ENCODE assay signal across 25 cellular contexts in the genomic region with DNA sequence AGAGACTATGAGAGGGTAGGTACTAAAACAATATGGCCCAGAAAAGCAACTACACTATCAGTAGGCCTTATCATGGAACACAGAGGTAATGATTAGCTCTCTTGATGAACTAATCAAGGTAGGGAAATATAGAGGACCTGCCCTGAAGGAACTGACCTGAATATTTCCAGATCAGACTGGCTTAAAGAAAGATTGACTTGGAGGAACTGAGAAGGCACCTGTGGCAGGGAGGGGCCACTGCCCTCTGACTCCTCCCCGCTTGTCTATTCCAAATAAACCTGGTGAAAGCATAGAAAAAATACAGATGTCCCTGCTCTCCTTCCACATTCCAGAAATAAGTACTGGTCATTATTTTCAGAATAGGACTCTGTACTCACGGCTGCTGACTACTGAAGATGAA. TPM values are rescaled to one million over a fixed set of nuclear protein-coding genes. Genes with fewer than 3 reads are reported as not detected.
"Had no signal": no experiment of that assay in that cellular context is flagged by ENCODE, and none has a peak within 500 bp of the region (broad histone marks: within the 10 kb centered on the region; RNA-seq: fewer than 3 reads in every experiment).

No MANE protein-coding gene starts in this region.

- H3K27me3 ChIP-seq: ascending aorta, cardiac muscle cell, esophagus muscularis mucosa, foreskin keratinocyte, suprapubic skin, tibial nerve had no signal

- ATAC-seq: activated CD4-positive, CD25-positive, alpha-beta regulatory T cell treated with anti-CD3 and anti-CD28 coated beads, Interleukin-2, amount 50 U/mL, for 24 hours; foreskin keratinocyte; heart left ventricle; natural killer cell treated with Interleukin-12 subunit alpha and Interleukin-12 subunit beta and Interleukin-15 and Interleukin-18, amount 100 ng/mL, for 72 hours; right cardiac atrium had no signal

- DNase-seq: activated CD4-positive, alpha-beta memory T cell treated with anti-CD3 and anti-CD28 coated beads for 36 hours; activated CD4-positive, alpha-beta T cell treated with anti-CD3 and anti-CD28 coated beads, Interleukin-2, amount 10 ng/mL, durations not matched to agents 24 days and 14 days; activated CD8-positive, alpha-beta memory T cell treated with anti-CD3 and anti-CD28 coated beads, Interleukin-2, amount 50 U/mL, for 48 hours; activated gamma-delta T cell; activated naive CD4-positive, alpha-beta T cell treated with anti-CD3 and anti-CD28 coated beads, Interleukin-2, amount 10 ng/mL, durations not matched to agents 7 days and 5 days; activated naive CD8-positive, alpha-beta T cell treated with anti-CD3 and anti-CD28 coated beads, Interleukin-2, amount 10 ng/mL, durations not matched to agents 7 days and 5 days; activated T-cell treated with anti-CD3 and anti-CD28 coated beads, Interleukin-2, amount 50 U/mL, for 24 hours; cerebellar nuclear complex; foreskin keratinocyte; heart left ventricle; kidney glomerular epithelial cell; posterior cingulate gyrus; right cardiac atrium; spleen; stimulated activated naive CD4-positive, alpha-beta T cell; T-helper 9 cell; WERI-Rb-1 had no signal

- H3K27ac ChIP-seq: ascending aorta, cardiac muscle cell, esophagus muscularis mucosa, foreskin keratinocyte, heart left ventricle, spleen, suprapubic skin, tibial nerve, WERI-Rb-1 had no signal

- H3K4me1 ChIP-seq: ascending aorta, foreskin keratinocyte, suprapubic skin, tibial nerve had no signal

- H3K4me3 ChIP-seq: ascending aorta, cardiac muscle cell, esophagus muscularis mucosa, heart left ventricle, spleen, suprapubic skin, tibial nerve had no signal

- H3K36me3 ChIP-seq: ascending aorta, cardiac muscle cell, esophagus muscularis mucosa, heart left ventricle, spleen, suprapubic skin, tibial nerve, WERI-Rb-1 had no signal

- H3K9me3 ChIP-seq: ascending aorta, esophagus muscularis mucosa, heart left ventricle, spleen, suprapubic skin, tibial nerve had no signal

- FAIRE-seq: TTC549 had no signal

RNA-seq across cellular contexts. Expression of a gene that starts 5.5 kb away (rescaled TPM):
- total RNA-seq: activated CD4-positive, alpha-beta T cell treated with anti-CD3 and anti-CD28 coated beads, Interleukin-2, amount 10 ng/mL, durations not matched to agents 24 days and 14 days; natural killer cell treated with Interleukin-12 subunit alpha and Interleukin-12 subunit beta and Interleukin-15 and Interleukin-18, amount 100 ng/mL, for 72 hours had no signal
